Comparison of ENCODE assay signal across 8 cellular contexts in genomic region chr12:51970904-51971646, GRCh38. TPM values are rescaled to one million over a fixed set of nuclear protein-coding genes. Genes with fewer than 3 reads are reported as not detected.
DNase-seq lines count a peak whose midpoint lies in the region; ATAC-seq and TF ChIP-seq lines count a peak whose summit lies in the region.

No MANE protein-coding gene starts in this region.

- DNase-seq in GM23248 (peak; percentile 42), islet precursor cell (peak; percentile 85), type B pancreatic cell (ENCODE audit: extremely low spot score, unreplicated experiment) (no peak), foreskin melanocyte (no peak), globus pallidus (ENCODE audit: low spot score) (no peak)
- DNase-seq in activated T-helper 2 cell treated with anti-CD3 and anti-CD28 coated beads, Interferon-gamma antibody, Interleukin-2, Interleukin-4, amounts not matched to agents 10 μg/mL and 5 μg/mL and 100 μg/mL, durations not matched to agents 14 hours and 24 hours and 36 hours (ENCODE audit: low spot score), result peak; percentile 44

- no peaks in the 10 kb centered on the region for H3K27me3 ChIP-seq in GM23248 (replicated peaks; ENCODE audit: insufficient read depth)

- peaks cover 54% of the 10 kb centered on the region for H3K4me1 ChIP-seq in GM23248 (ENCODE audit: insufficient read depth)

- no peaks in the 10 kb centered on the region; the same call in 1 of the 2 replicates for H4K20me1 ChIP-seq in GM23248 (ENCODE audit: insufficient read depth)

- H2AFZ ChIP-seq in GM23248, result 0 out of 2 replicates have a peak overlapping the region, but pooled peaks have one; percentile 0

- peak overlapping the region; percentile 55 for H3K4me3 Mint-ChIP-seq in activated T-helper 2 cell treated with anti-CD3 and anti-CD28 coated beads, Interferon-gamma antibody, Interleukin-2, Interleukin-4, amounts not matched to agents 10 μg/mL and 5 μg/mL and 100 μg/mL, durations not matched to agents 14 hours and 24 hours and 36 hours (ENCODE audit: low read depth)
- no peak overlapping the region for H3K4me3 Mint-ChIP-seq in type B pancreatic cell

- H3K9me3 ChIP-seq in GM23248 (ENCODE audit: low read depth), result no peaks in the 10 kb centered on the region
- no peaks in the 10 kb centered on the region for H3K9me3 ChIP-seq in KOPT-K1 (ENCODE audit: insufficient read depth, low read length, poor library complexity, severe bottlenecking)

- in situ Hi-C loops in GM23248 (cut with MboI), result no loop called here

- peak; percentile 86 for ATAC-seq in GM18498 (IDR thresholded peaks at IDR 0.05; ENCODE audit: unreplicated experiment)

- peaks cover 50% of the 10 kb centered on the region for H3F3A ChIP-seq in GM23248 (ENCODE audit: insufficient read depth)

- no peaks in the 10 kb centered on the region for H3K36me3 Mint-ChIP-seq in activated T-helper 2 cell treated with anti-CD3 and anti-CD28 coated beads, Interferon-gamma antibody, Interleukin-2, Interleukin-4, amounts not matched to agents 10 μg/mL and 5 μg/mL and 100 μg/mL, durations not matched to agents 14 hours and 24 hours and 36 hours (ENCODE audit: low read depth)
- peaks cover 10% of the 10 kb centered on the region for H3K36me3 Mint-ChIP-seq in type B pancreatic cell

- 0 out of 2 replicates have a peak overlapping the region, but pooled peaks have one; percentile 2 for H3K4me3 ChIP-seq in GM23248

- H3K27ac ChIP-seq in GM23248 (peak overlapping the region; percentile 87), KOPT-K1 (ENCODE audit: low read depth, low read length, poor library complexity, severe bottlenecking) (peak overlapping the region; percentile 84)

- peak overlapping the region; percentile 85 for H3K4me2 ChIP-seq in GM23248 (ENCODE audit: unreplicated experiment)

- peaks cover 57% of the 10 kb centered on the region for H3K4me1 Mint-ChIP-seq in activated T-helper 2 cell treated with anti-CD3 and anti-CD28 coated beads, Interferon-gamma antibody, Interleukin-2, Interleukin-4, amounts not matched to agents 10 μg/mL and 5 μg/mL and 100 μg/mL, durations not matched to agents 14 hours and 24 hours and 36 hours (ENCODE audit: low read depth)
- peaks cover 39% of the 10 kb centered on the region for H3K4me1 Mint-ChIP-seq in type B pancreatic cell (ENCODE audit: unreplicated experiment)

- peaks cover 43% of the 10 kb centered on the region for H3K27me3 Mint-ChIP-seq in activated T-helper 2 cell treated with anti-CD3 and anti-CD28 coated beads, Interferon-gamma antibody, Interleukin-2, Interleukin-4, amounts not matched to agents 10 μg/mL and 5 μg/mL and 100 μg/mL, durations not matched to agents 14 hours and 24 hours and 36 hours (ENCODE audit: low read depth)
- H3K27me3 Mint-ChIP-seq in type B pancreatic cell, result no peaks in the 10 kb centered on the region

- 58 to 60% methylated on average over 13 of the region's 13 CpGs for WGBS in GM23248 (ENCODE audit: low coverage in 1 of 2, low lambda C conversion rate in 2 of 2, missing lambda C conversion rate in 2 of 2), 2 experiments

- intact Hi-C loops in activated T-helper 2 cell treated with anti-CD3 and anti-CD28 coated beads, Interferon-gamma antibody, Interleukin-2, Interleukin-4, amounts not matched to agents 10 μg/mL and 5 μg/mL and 100 μg/mL, durations not matched to agents 14 hours and 24 hours and 36 hours (cut with micrococcal nuclease), result loop anchor here (1.0 to 5.0 kb wide), 3 partner anchors 20 to 144 kb away; partner anchors contain the start of gene ACVR1B

- H3K27ac Mint-ChIP-seq in activated T-helper 2 cell treated with anti-CD3 and anti-CD28 coated beads, Interferon-gamma antibody, Interleukin-2, Interleukin-4, amounts not matched to agents 10 μg/mL and 5 μg/mL and 100 μg/mL, durations not matched to agents 14 hours and 24 hours and 36 hours, result peak overlapping the region; percentile 38
- peak overlapping the region; percentile 8 for H3K27ac Mint-ChIP-seq in type B pancreatic cell

- H3K36me3 ChIP-seq in GM23248 (ENCODE audit: low read depth), result no peaks in the 10 kb centered on the region
- peaks cover 15% of the 10 kb centered on the region for H3K36me3 ChIP-seq in KOPT-K1 (ENCODE audit: insufficient read depth, low read length)

- TF ChIP-seq CTCF in type B pancreatic cell (conservative IDR thresholded peaks at IDR 0.05), result peak; percentile 75

- no peaks in the 10 kb centered on the region for H3K9me3 Mint-ChIP-seq in activated T-helper 2 cell treated with anti-CD3 and anti-CD28 coated beads, Interferon-gamma antibody, Interleukin-2, Interleukin-4, amounts not matched to agents 10 μg/mL and 5 μg/mL and 100 μg/mL, durations not matched to agents 14 hours and 24 hours and 36 hours
- no peaks in the 10 kb centered on the region for H3K9me3 Mint-ChIP-seq in type B pancreatic cell

- H3K79me2 ChIP-seq in GM23248 (ENCODE audit: insufficient read depth), result peaks cover 88% of the 10 kb centered on the region

- 0 out of 2 replicates have a peak overlapping the region, but pooled peaks have one; percentile 40 for H3K9ac ChIP-seq in GM23248

- no peaks in the 10 kb centered on the region for H3K9me2 ChIP-seq in GM23248 (ENCODE audit: insufficient read depth)

RNA-seq across cellular contexts. Expression of gene ACVR1B, which starts 19.6 kb away (rescaled TPM):
- total RNA-seq in GM23248 (2014; rRNA removed; shearing (Covaris generic)), result 16.4 and 17.0 TPM in 2 replicates
- 2.8 and 3.1 TPM in 2 replicates for polyA plus RNA-seq in GM23248 (2016; fragmentation: Nextera tagmentation; extraction: Ambion mirVana)
- total RNA-seq in activated T-helper 2 cell treated with anti-CD3 and anti-CD28 coated beads, Interferon-gamma antibody, Interleukin-2, Interleukin-4, amounts not matched to agents 10 μg/mL and 5 μg/mL and 100 μg/mL, durations not matched to agents 14 hours and 24 hours and 36 hours, result 2.4 and 2.5 TPM in 2 replicates
- 36.0 and 36.1 TPM in 2 replicates for total RNA-seq in type B pancreatic cell (ENCODE audit: low replicate concordance)

RNA-seq across cellular contexts. Expression of gene TAMALIN, which starts 35.7 kb away (rescaled TPM):
- total RNA-seq in GM23248 (2014; rRNA removed; shearing (Covaris generic)), result 2.2 and 5.9 TPM in 2 replicates
- polyA plus RNA-seq in GM23248 (2016; fragmentation: Nextera tagmentation; extraction: Ambion mirVana), result not detected in 2 replicates
- total RNA-seq in activated T-helper 2 cell treated with anti-CD3 and anti-CD28 coated beads, Interferon-gamma antibody, Interleukin-2, Interleukin-4, amounts not matched to agents 10 μg/mL and 5 μg/mL and 100 μg/mL, durations not matched to agents 14 hours and 24 hours and 36 hours, result 6.0 and 6.1 TPM in 2 replicates
- total RNA-seq in type B pancreatic cell (ENCODE audit: low replicate concordance), result 4.2 and 16.5 TPM in 2 replicates

Comparison
In these comparisons a context has a peak if more than half of its experiments do, and no peak if none do; other contexts are left out.
1. DNase-seq: peak in GM23248 (single experiment), activated T-helper 2 cell treated with anti-CD3 and anti-CD28 coated beads, Interferon-gamma antibody, Interleukin-2, Interleukin-4, amounts not matched to agents 10 μg/mL and 5 μg/mL and 100 μg/mL, durations not matched to agents 14 hours and 24 hours and 36 hours (single experiment) and islet precursor cell (single experiment); none in type B pancreatic cell (single experiment), foreskin melanocyte (single experiment) and globus pallidus (single experiment).